In genomic region chr5:104513194-104513602, GRCh38 we compare ENCODE assay signal across 16 cellular contexts.
A peak's percentile ranks its signal among the peaks of the same experiment; 100 is the strongest.
DNase-seq lines count a peak whose midpoint lies in the region; ATAC-seq and TF ChIP-seq lines count a peak whose summit lies in the region.
"Had no signal": no experiment of that assay in that cellular context is flagged by ENCODE, and none has a peak within 500 bp of the region (broad histone marks: within the 10 kb centered on the region; RNA-seq: fewer than 3 reads in every experiment).

No MANE protein-coding gene starts in this region.

- H3K4me3 ChIP-seq in HUES64 (ENCODE audit: low read length): no peak overlapping the region
- no peak overlapping the region for H3K4me3 ChIP-seq in astrocyte of the spinal cord (ENCODE audit: low read depth, low read length)
- H3K4me3 ChIP-seq in mesenchymal stem cell (ENCODE audit: insufficient read depth in 1 of 2, low read depth in 1 of 2, low read length in 2 of 2): peak overlapping the region in 1 of 2 experiments; percentile 42
- H3K4me3 ChIP-seq: upper lobe of right lung had no signal

- no peak overlapping the region for H2BK120ac ChIP-seq in mesenchymal stem cell (ENCODE audit: low read depth, low read length)

- H3K18ac ChIP-seq in mesenchymal stem cell (ENCODE audit: low read depth in 1 of 2, low read length in 2 of 2): no peak overlapping the region

- H3K79me1 ChIP-seq in mesenchymal stem cell (replicated peaks; ENCODE audit: low read length, poor library complexity, severe bottlenecking): no peaks in the 10 kb centered on the region

- no peak for ATAC-seq in GM18502 (IDR thresholded peaks at IDR 0.05; ENCODE audit: poor library complexity, unreplicated experiment)
- ATAC-seq: upper lobe of right lung had no signal

- H3K27me3 ChIP-seq in HUES64 (ENCODE audit: insufficient read depth, low read length) (no peaks in the 10 kb centered on the region), mesenchymal stem cell (ENCODE audit: control insufficient read depth in 1 of 2, insufficient read depth in 1 of 2, low read length in 2 of 2) (no peaks in the 10 kb centered on the region)
- H3K27me3 ChIP-seq: upper lobe of right lung had no signal

- H3K27ac ChIP-seq in HUES64 (ENCODE audit: low read depth, low read length) (peak overlapping the region; percentile 61; the same call in 1 of the 2 replicates), mesenchymal stem cell (ENCODE audit: low read length, poor library complexity, severe bottlenecking) (no peak overlapping the region)
- H3K27ac ChIP-seq: upper lobe of right lung had no signal

- peak; percentile 30 for DNase-seq in ACHN
- peak; percentile 79 for DNase-seq in astrocyte of the spinal cord (ENCODE audit: low read depth, low spot score)
- peak; percentile 83 for DNase-seq in mesenchymal stem cell
- DNase-seq in NCI-H524 (lab: John Stamatoyannopoulos, UW): no peak
- DNase-seq in dedifferentiated amniotic fluid mesenchymal stem cell (ENCODE audit: extremely low spot score): no peak
- DNase-seq in NCI-H1105 treated with DMSO at 0.1 percent for 48 hours (lab: John Stamatoyannopoulos, UW): no peak
- DNase-seq: activated naive CD4-positive, alpha-beta T cell; DMS79; glutamatergic neuron; HFFc6; Karpas-422; left colon; NCI-H2171; upper lobe of right lung had no signal

- H3K9me3 ChIP-seq in HUES64 (ENCODE audit: insufficient read depth, low read depth, low read length) (peaks cover 17% of the 10 kb centered on the region), mesenchymal stem cell (ENCODE audit: control insufficient read depth, low read length) (peaks cover 22% of the 10 kb centered on the region)

- in situ Hi-C loops in ACHN (cut with HindIII; ENCODE audit: low pct_ligation_motif_present, low pct_unique_long_range_greater_than_20kb, low sequenced_read_pairs): no loop called here
- in situ Hi-C loops in astrocyte of the spinal cord (cut with HindIII; ENCODE audit: low sequenced_read_pairs): no loop called here

- no peak overlapping the region for H4K91ac ChIP-seq in mesenchymal stem cell (ENCODE audit: low read length)

- H3K4me1 ChIP-seq in HUES64 (ENCODE audit: insufficient read depth, low read length): peaks cover 28% of the 10 kb centered on the region
- H3K4me1 ChIP-seq in mesenchymal stem cell (ENCODE audit: control insufficient read depth, insufficient read depth, low read depth, low read length): no peaks in the 10 kb centered on the region
- H3K4me1 ChIP-seq: upper lobe of right lung had no signal

- TF ChIP-seq CTCF in astrocyte of the spinal cord (IDR thresholded peaks at IDR 0.05; ENCODE audit: low read depth, low read length): no peak

- no peak overlapping the region for H3K9ac ChIP-seq in HUES64 (ENCODE audit: low read depth, low read length)
- peak overlapping the region; percentile 26 for H3K9ac ChIP-seq in mesenchymal stem cell (ENCODE audit: low read length)

- no peak overlapping the region for H3K4ac ChIP-seq in mesenchymal stem cell (ENCODE audit: low read depth in 1 of 2, low read length in 2 of 2)

- no peak overlapping the region for H2AFZ ChIP-seq in mesenchymal stem cell (ENCODE audit: low read depth, low read length)

- no peak overlapping the region for H2BK5ac ChIP-seq in mesenchymal stem cell (ENCODE audit: low read depth, low read length, poor library complexity, severe bottlenecking)

- no peak overlapping the region for H3K14ac ChIP-seq in mesenchymal stem cell (ENCODE audit: low read length in 2 of 2)

- no peak overlapping the region for H2BK15ac ChIP-seq in mesenchymal stem cell (ENCODE audit: low read depth, poor library complexity, severe bottlenecking)

- H3K36me3 ChIP-seq in HUES64 (ENCODE audit: insufficient read depth, low read length): no peaks in the 10 kb centered on the region
- no peaks in the 10 kb centered on the region for H3K36me3 ChIP-seq in mesenchymal stem cell (ENCODE audit: control insufficient read depth in 1 of 2, insufficient read depth in 2 of 2, low read depth in 1 of 2, low read length in 2 of 2)
- H3K36me3 ChIP-seq: upper lobe of right lung had no signal

- H3K4me2 ChIP-seq in mesenchymal stem cell (ENCODE audit: low read length, poor library complexity, severe bottlenecking): no peak overlapping the region

- H3K23ac ChIP-seq in mesenchymal stem cell (ENCODE audit: low read length in 2 of 2): no peak overlapping the region

- H4K8ac ChIP-seq in mesenchymal stem cell (ENCODE audit: low read length): no peak overlapping the region

- no peak overlapping the region for H2BK12ac ChIP-seq in mesenchymal stem cell (ENCODE audit: low read length in 2 of 2)

- H2AK5ac ChIP-seq in mesenchymal stem cell (ENCODE audit: low read length, severe bottlenecking): no peak overlapping the region

- 89% methylated on average over 1 of the region's 2 CpGs for WGBS in HUES64
- WGBS in mesenchymal stem cell: no CpG with 5 or more reads among the region's 2 CpGs

Comparison
In these comparisons a context has a peak if more than half of its experiments do, and no peak if none do; other contexts are left out.
1. DNase-seq: peak in ACHN (single experiment), astrocyte of the spinal cord (single experiment) and mesenchymal stem cell (single experiment); none in NCI-H524 (0 of 2), dedifferentiated amniotic fluid mesenchymal stem cell (single experiment) and NCI-H1105 treated with DMSO at 0.1 percent for 48 hours (single experiment).